Comparison of ENCODE assay signal across 25 cellular contexts in genomic region chr2:54880428-54880827, GRCh38.
DNase-seq lines count a peak whose midpoint lies in the region; ATAC-seq and TF ChIP-seq lines count a peak whose summit lies in the region.
"Had no signal": no experiment of that assay in that cellular context is flagged by ENCODE, and none has a peak within 500 bp of the region (broad histone marks: within the 10 kb centered on the region; RNA-seq: fewer than 3 reads in every experiment).

No MANE protein-coding gene starts in this region.

- H3K36me3 ChIP-seq in skeletal muscle tissue (ENCODE audit: control insufficient read depth in 3 of 3, insufficient read depth in 3 of 3, low read length in 3 of 3), result no peaks in the 10 kb centered on the region
- H3K36me3 ChIP-seq in mesendoderm (ENCODE audit: control insufficient read depth, insufficient read depth, low read length), result no peaks in the 10 kb centered on the region
- no peaks in the 10 kb centered on the region for H3K36me3 ChIP-seq in brain microvascular endothelial cell (replicated peaks)
- H3K36me3 ChIP-seq: upper lobe of right lung had no signal

- peak overlapping the region; percentile 84 for H3K27ac Mint-ChIP-seq in dendritic cell treated with granulocyte-macrophage colony-stimulating factor and Interleukin-4, amounts not matched to agents 40 ng/mL and 50 ng/mL, for 4 days
- H3K27ac Mint-ChIP-seq: activated T-cell treated with anti-CD3 and anti-CD28 coated beads, Interleukin-2, amount 50 U/mL, for 72 hours; immature natural killer cell had no signal

- no peaks in the 10 kb centered on the region for H3K79me1 ChIP-seq in mesendoderm (ENCODE audit: low read length)

- H3K23ac ChIP-seq in mesendoderm (ENCODE audit: low read length), result no peak overlapping the region

- H3K27me3 ChIP-seq in skeletal muscle tissue (ENCODE audit: control insufficient read depth in 3 of 3, insufficient read depth in 3 of 3, low read length in 3 of 3) (no peaks in the 10 kb centered on the region), mesendoderm (ENCODE audit: insufficient read depth, low read length, poor library complexity) (no peaks in the 10 kb centered on the region), brain microvascular endothelial cell (replicated peaks) (no peaks in the 10 kb centered on the region)
- H3K27me3 ChIP-seq: upper lobe of right lung had no signal

- H3K27me3 Mint-ChIP-seq in dendritic cell treated with granulocyte-macrophage colony-stimulating factor and Interleukin-4, amounts not matched to agents 40 ng/mL and 50 ng/mL, for 4 days, result peaks cover 3% of the 10 kb centered on the region

- no CpG with 5 or more reads among the region's 1 CpG for WGBS in mesendoderm (ENCODE audit: extremely low coverage, insufficient coverage, low lambda C conversion rate)

- H3K4me3 Mint-ChIP-seq in dendritic cell treated with granulocyte-macrophage colony-stimulating factor and Interleukin-4, amounts not matched to agents 40 ng/mL and 50 ng/mL, for 4 days, result no peak overlapping the region
- H3K4me3 Mint-ChIP-seq: activated T-cell treated with anti-CD3 and anti-CD28 coated beads, Interleukin-2, amount 50 U/mL, for 72 hours; immature natural killer cell had no signal

- H3K9ac ChIP-seq in skeletal muscle tissue (ENCODE audit: low read depth in 1 of 3, low read length in 3 of 3), result peak overlapping the region; percentile 4 to 61 (median 55)
- H3K9ac ChIP-seq in mesendoderm (ENCODE audit: low read length), result no peak overlapping the region

- intact Hi-C loops in dendritic cell treated with granulocyte-macrophage colony-stimulating factor and Interleukin-4, amounts not matched to agents 40 ng/mL and 50 ng/mL, for 4 days (cut with micrococcal nuclease), result no loop called here

- no peaks in the 10 kb centered on the region for H3K79me2 ChIP-seq in mesendoderm (ENCODE audit: control insufficient read depth, insufficient read depth, low read length)

- ATAC-seq in HG03196 (IDR thresholded peaks at IDR 0.05; ENCODE audit: unreplicated experiment), result no peak
- ATAC-seq: activated T-cell treated with anti-CD3 and anti-CD28 coated beads, Interleukin-2, amount 50 U/mL, for 72 hours; left ventricle myocardium superior; sciatic nerve; upper lobe of right lung had no signal

- no peak for TF ChIP-seq CTCF in brain microvascular endothelial cell (IDR thresholded peaks at IDR 0.05; ENCODE audit: low read depth, low read length, missing control alignments)

- no peak overlapping the region for H2BK120ac ChIP-seq in mesendoderm (ENCODE audit: low read depth, low read length)

- no peak overlapping the region for H3K56ac ChIP-seq in mesendoderm (ENCODE audit: low read length)

- H3K9me3 Mint-ChIP-seq in dendritic cell treated with granulocyte-macrophage colony-stimulating factor and Interleukin-4, amounts not matched to agents 40 ng/mL and 50 ng/mL, for 4 days, result no peaks in the 10 kb centered on the region
- H3K9me3 Mint-ChIP-seq: activated T-cell treated with anti-CD3 and anti-CD28 coated beads, Interleukin-2, amount 50 U/mL, for 72 hours; immature natural killer cell had no signal

- H4K8ac ChIP-seq in mesendoderm (ENCODE audit: low read depth, low read length), result no peak overlapping the region

- no peak overlapping the region for H3K4ac ChIP-seq in mesendoderm (ENCODE audit: low read depth, low read length)

- H3K4me1 ChIP-seq in skeletal muscle tissue (ENCODE audit: control insufficient read depth in 3 of 3, insufficient read depth in 3 of 3, low read length in 3 of 3) (peaks cover 11 to 15% (median 12%) of the 10 kb centered on the region in 3 donors), mesendoderm (ENCODE audit: control insufficient read depth, low read depth, low read length) (no peaks in the 10 kb centered on the region)
- H3K4me1 ChIP-seq: upper lobe of right lung had no signal

- H2AK5ac ChIP-seq in mesendoderm (ENCODE audit: low read length), result no peak overlapping the region

- no peaks in the 10 kb centered on the region for H3K9me3 ChIP-seq in skeletal muscle tissue (ENCODE audit: control insufficient read depth in 3 of 3, low read length in 3 of 3)
- H3K9me3 ChIP-seq: upper lobe of right lung had no signal

- DNase-seq in NOMO-1 treated with DMSO at 0.1 percent for 48 hours (lab: John Stamatoyannopoulos, UW; ENCODE audit: unreplicated experiment) (peak; percentile 36), NOMO-1 treated with dmso at 0.1 percent for 144 hours (lab: John Stamatoyannopoulos, UW; ENCODE audit: unreplicated experiment) (no peak), NCI-H524 treated with DMSO at 0.1 percent for 48 hours (lab: John Stamatoyannopoulos, UW) (peak; percentile 75), mesendoderm (no peak), brain microvascular endothelial cell (no peak)
- DNase-seq: ACHN; activated CD4-positive, alpha-beta T cell treated with anti-CD3 and anti-CD28 coated beads for 4 hours; activated naive CD4-positive, alpha-beta T cell treated with anti-CD3 and anti-CD28 coated beads, Interleukin-2, amount 50 U/mL, for 16 hours; activated T-cell treated with anti-CD3 and anti-CD28 coated beads, Interleukin-2, amount 50 U/mL, for 72 hours; central memory CD4-positive, alpha-beta T cell; foreskin fibroblast; GOT3; immature natural killer cell; left ventricle myocardium superior; NCI-H1436 treated with DMSO at 0.1 percent for 48 hours; NCI-H345; posterior cingulate gyrus; SW 1271; upper lobe of right lung had no signal

- peaks cover 6% of the 10 kb centered on the region for H3K4me1 Mint-ChIP-seq in dendritic cell treated with granulocyte-macrophage colony-stimulating factor and Interleukin-4, amounts not matched to agents 40 ng/mL and 50 ng/mL, for 4 days (ENCODE audit: low read depth)
- H3K4me1 Mint-ChIP-seq: immature natural killer cell had no signal

- in situ Hi-C loops in brain microvascular endothelial cell (cut with HindIII; ENCODE audit: low pct_ligation_motif_present, low sequenced_read_pairs), result no loop called here

- peak overlapping the region in 1 of 3 donors; percentile 62 for H3K4me3 ChIP-seq in skeletal muscle tissue (ENCODE audit: low read length in 3 of 3)
- H3K4me3 ChIP-seq in mesendoderm (ENCODE audit: low read length), result no peak overlapping the region
- H3K4me3 ChIP-seq in brain microvascular endothelial cell (ENCODE audit: low read depth, low read length), result no peak overlapping the region
- H3K4me3 ChIP-seq: upper lobe of right lung had no signal

- H4K5ac ChIP-seq in mesendoderm (ENCODE audit: low read length), result no peak overlapping the region

- H2BK5ac ChIP-seq in mesendoderm (ENCODE audit: low read length), result no peak overlapping the region

- no peaks in the 10 kb centered on the region for H3K36me3 Mint-ChIP-seq in dendritic cell treated with granulocyte-macrophage colony-stimulating factor and Interleukin-4, amounts not matched to agents 40 ng/mL and 50 ng/mL, for 4 days (ENCODE audit: low read depth)
- H3K36me3 Mint-ChIP-seq: immature natural killer cell had no signal

- peak overlapping the region; percentile 83 for H3K27ac ChIP-seq in skeletal muscle tissue (ENCODE audit: low read depth, low read length)
- no peak overlapping the region for H3K27ac ChIP-seq in mesendoderm (ENCODE audit: low read depth, low read length)
- H3K27ac ChIP-seq in brain microvascular endothelial cell, result no peak overlapping the region
- H3K27ac ChIP-seq: C4-2B, epithelial cell of prostate, upper lobe of right lung had no signal

- H2BK15ac ChIP-seq in mesendoderm (replicated peaks; ENCODE audit: low read depth), result no peak overlapping the region

- H3K4me2 ChIP-seq in mesendoderm (ENCODE audit: low read length), result no peak overlapping the region

- no peak overlapping the region for H3K18ac ChIP-seq in mesendoderm (ENCODE audit: low read length)

Comparison
In these comparisons a context has a peak if more than half of its experiments do, and no peak if none do; other contexts are left out.
1. DNase-seq: peak in NOMO-1 treated with DMSO at 0.1 percent for 48 hours (single experiment) and NCI-H524 treated with DMSO at 0.1 percent for 48 hours (single experiment); none in NOMO-1 treated with dmso at 0.1 percent for 144 hours (single experiment), mesendoderm (single experiment) and brain microvascular endothelial cell (single experiment).